In the genomic region with DNA sequence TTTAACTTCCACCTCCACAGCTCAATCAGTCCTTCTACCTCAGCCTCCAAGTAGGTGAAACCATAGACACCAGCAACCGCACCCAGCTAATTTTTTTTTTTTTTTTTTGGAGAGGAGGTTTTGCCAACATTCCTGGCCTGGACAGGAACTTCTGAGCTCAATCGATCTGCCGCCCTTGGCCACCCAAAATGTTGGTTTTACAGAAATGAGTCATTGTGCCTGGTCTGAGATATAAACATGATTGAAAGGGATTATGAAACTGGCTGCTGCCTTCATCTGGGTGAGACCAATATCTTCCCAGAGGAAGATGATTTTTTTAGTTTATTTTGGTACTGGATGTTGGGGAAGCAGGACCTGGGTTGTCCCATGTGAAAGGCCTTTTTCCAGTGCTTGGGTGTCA, we compare ENCODE assay signal across 19 cellular contexts. TPM values are rescaled to one million over a fixed set of nuclear protein-coding genes. Genes with fewer than 3 reads are reported as not detected.
DNase-seq lines count a peak whose midpoint lies in the region; ATAC-seq and TF ChIP-seq lines count a peak whose summit lies in the region.
"Had no signal": no experiment of that assay in that cellular context is flagged by ENCODE, and none has a peak within 500 bp of the region (broad histone marks: within the 10 kb centered on the region; RNA-seq: fewer than 3 reads in every experiment).

No MANE protein-coding gene starts in this region.

- H3K4me1 ChIP-seq in BLaER1 treated with 17β-estradiol and CSF1 and Interleukin-3, amounts not matched to agents 10 nM and 100 nM, result peaks cover 0 to 16% (median 10%) of the 10 kb centered on the region in 10 experiments; a peak in 14 of 20 replicates
- H3K4me1 ChIP-seq in stomach, result no peaks in the 10 kb centered on the region
- H3K4me1 ChIP-seq: HAP-1 had no signal

- no peaks in the 10 kb centered on the region for H3K36me3 ChIP-seq in BLaER1 treated with 17β-estradiol and CSF1 and Interleukin-3, amounts not matched to agents 10 nM and 100 nM
- no peaks in the 10 kb centered on the region for H3K36me3 ChIP-seq in stomach
- H3K36me3 ChIP-seq: HAP-1 had no signal

- no peak for TF ChIP-seq CTCF in stomach (IDR thresholded peaks at IDR 0.05)

- H3K9ac ChIP-seq in BLaER1 treated with 17β-estradiol and CSF1 and Interleukin-3, amounts not matched to agents 10 nM and 100 nM, result no peak overlapping the region

- ATAC-seq in HG03469 (IDR thresholded peaks at IDR 0.05; ENCODE audit: unreplicated experiment), result no peak
- ATAC-seq: CD8-positive, alpha-beta T cell; GM12878; K562 had no signal

- DNase-seq in HS-27A (ENCODE audit: low read depth) (peak; percentile 62), SW480 (ENCODE audit: low spot score) (peak; percentile 31), stomach (no peak), NCI-H2029 (lab: John Stamatoyannopoulos, UW) (no peak), amniotic stem cell (lab: John Stamatoyannopoulos, UW) (no peak)
- DNase-seq: AML-193; Calu3; CD8-positive, alpha-beta T cell; DMS79 treated with DMSO at 0.1 percent for 48 hours; EL; IMR-90 had no signal

- TF ChIP-seq EP300 in stomach (IDR thresholded peaks at IDR 0.05), result no peak

- no peak overlapping the region for H3K4me3 ChIP-seq in BLaER1 treated with 17β-estradiol and CSF1 and Interleukin-3, amounts not matched to agents 10 nM and 100 nM
- H3K4me3 ChIP-seq in stomach, result no peak overlapping the region
- H3K4me3 ChIP-seq: GM12878, HAP-1, K562 had no signal

- 76 to 93% (median 81%) methylated on average over 3 of the region's 3 CpGs for WGBS in stomach, 5 donors

- H3K27me3 ChIP-seq in BLaER1 treated with 17β-estradiol and CSF1 and Interleukin-3, amounts not matched to agents 10 nM and 100 nM, result peaks cover 0 to 4% (median 0%) of the 10 kb centered on the region in 11 experiments; a peak in 4 of 22 replicates
- no peaks in the 10 kb centered on the region for H3K27me3 ChIP-seq in stomach

- H3K4me2 ChIP-seq in BLaER1 treated with 17β-estradiol and CSF1 and Interleukin-3, amounts not matched to agents 10 nM and 100 nM, result peak overlapping the region in 6 of 11 experiments; percentile 36 to 69 (median 56); a peak in 7 of 22 replicates

- TF ChIP-seq POLR2A in stomach (IDR thresholded peaks at IDR 0.05), result no peak

- H3K27ac ChIP-seq in BLaER1 treated with 17β-estradiol and CSF1 and Interleukin-3, amounts not matched to agents 10 nM and 100 nM, result no peak overlapping the region
- H3K27ac ChIP-seq in stomach, result no peak overlapping the region

- intact Hi-C loops in stomach (cut with DNase I; ENCODE audit: low total_unique reads), result no loop called here

- H4K20me1 ChIP-seq in BLaER1 treated with 17β-estradiol and CSF1 and Interleukin-3, amounts not matched to agents 10 nM and 100 nM, result no peaks in the 10 kb centered on the region

- peaks cover 0 to 10% (median 0%) of the 10 kb centered on the region in 11 experiments; a peak in 2 of 22 replicates for H3K9me3 ChIP-seq in BLaER1 treated with 17β-estradiol and CSF1 and Interleukin-3, amounts not matched to agents 10 nM and 100 nM (replicated peaks in 1 of 11)
- no peaks in the 10 kb centered on the region for H3K9me3 ChIP-seq in stomach
- H3K9me3 ChIP-seq: HAP-1 had no signal

RNA-seq across cellular contexts. Expression of a gene that starts 9.2 kb away (rescaled TPM):
- not detected for total RNA-seq in stomach
- polyA plus RNA-seq in stomach, result not detected
- total RNA-seq: Calu3; CD8-positive, alpha-beta T cell; GM12878; H1; IMR-90; K562 had no signal
- polyA plus RNA-seq: BJ, GM12878, H1, IMR-90, K562 had no signal

RNA-seq across cellular contexts. Expression of a gene that starts 12.5 kb away (rescaled TPM):
- not detected for total RNA-seq in stomach
- not detected for polyA plus RNA-seq in stomach
- total RNA-seq: Calu3; CD8-positive, alpha-beta T cell; G401; GM12878; H1; IMR-90; K562 had no signal
- polyA plus RNA-seq: BJ, GM12878, H1, IMR-90, K562 had no signal

RNA-seq across cellular contexts. Expression of a gene that starts 14.9 kb away (rescaled TPM):
- not detected for total RNA-seq in stomach
- not detected for polyA plus RNA-seq in stomach
- total RNA-seq: Calu3; CD8-positive, alpha-beta T cell; G401; GM12878; H1; IMR-90; K562 had no signal
- polyA plus RNA-seq: BJ, GM12878, H1, IMR-90, K562 had no signal

RNA-seq across cellular contexts. Expression of a gene that starts 15.4 kb away (rescaled TPM):
- total RNA-seq in stomach, result not detected
- polyA plus RNA-seq in stomach, result not detected
- total RNA-seq: Calu3; CD8-positive, alpha-beta T cell; G401; GM12878; H1; IMR-90; K562 had no signal
- polyA plus RNA-seq: BJ, GM12878, H1, IMR-90, K562 had no signal

RNA-seq across cellular contexts. Expression of a gene that starts 21.7 kb away (rescaled TPM):
- total RNA-seq in stomach, result not detected
- not detected for polyA plus RNA-seq in stomach
- total RNA-seq: Calu3; CD8-positive, alpha-beta T cell; G401; GM12878; H1; IMR-90 had no signal
- polyA plus RNA-seq: BJ, GM12878, H1, IMR-90 had no signal

Comparison
In these comparisons a context has a peak if more than half of its experiments do, and no peak if none do; other contexts are left out.
1. DNase-seq: peak in HS-27A (single experiment) and SW480 (single experiment); none in stomach (single experiment), NCI-H2029 (single experiment) and amniotic stem cell (single experiment).